In the genomic region with DNA sequence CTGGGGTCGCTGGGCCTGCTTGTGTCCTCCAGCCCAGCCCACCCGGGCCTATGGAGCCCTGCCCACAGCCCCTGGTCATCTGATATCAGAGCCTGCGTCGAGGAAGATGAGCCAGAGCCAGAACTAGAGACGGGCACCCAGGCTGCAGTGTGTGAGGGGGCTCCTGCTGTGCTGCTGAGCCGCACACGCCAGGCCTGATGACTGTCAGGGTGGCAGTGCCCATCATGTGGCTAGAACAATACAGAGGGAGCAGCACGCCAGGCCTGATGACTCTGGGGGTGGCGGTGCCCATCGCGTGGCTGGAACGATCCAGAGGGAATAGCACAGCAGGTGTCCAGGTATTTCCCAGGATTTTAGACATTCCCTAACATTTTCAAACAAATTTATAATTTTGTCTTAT, we compare ENCODE assay signal across 21 cellular contexts. TPM values are rescaled to one million over a fixed set of nuclear protein-coding genes. Genes with fewer than 3 reads are reported as not detected.
DNase-seq lines count a peak whose midpoint lies in the region; ATAC-seq and TF ChIP-seq lines count a peak whose summit lies in the region.
"Had no signal": no experiment of that assay in that cellular context is flagged by ENCODE, and none has a peak within 500 bp of the region (broad histone marks: within the 10 kb centered on the region; RNA-seq: fewer than 3 reads in every experiment).

No MANE protein-coding gene starts in this region.

- no peak overlapping the region for H2AFZ ChIP-seq in neuronal stem cell (ENCODE audit: low read length)
- H2AFZ ChIP-seq: GM23248 had no signal

- no peak overlapping the region for H2AK5ac ChIP-seq in neuronal stem cell (ENCODE audit: low read depth, low read length)

- no peaks in the 10 kb centered on the region for H3K36me3 Mint-ChIP-seq in natural killer cell treated with Interleukin-12 subunit alpha and Interleukin-12 subunit beta and Interleukin-15 and Interleukin-18, amount 100 ng/mL, for 72 hours
- H3K36me3 Mint-ChIP-seq in natural killer cell: no peaks in the 10 kb centered on the region
- H3K36me3 Mint-ChIP-seq in activated naive CD8-positive, alpha-beta T cell treated with anti-CD3 and anti-CD28 coated beads for 36 hours: no peaks in the 10 kb centered on the region
- H3K36me3 Mint-ChIP-seq: CD4-positive, CD25-positive, alpha-beta regulatory T cell; CD8-positive, alpha-beta T cell had no signal

- H2BK12ac ChIP-seq in neuronal stem cell (ENCODE audit: low read length): no peak overlapping the region

- intact Hi-C loops in Right ventricle myocardium inferior (cut with DNase I): no loop called here
- intact Hi-C loops in left cardiac atrium (cut with DNase I): no loop called here
- intact Hi-C loops in natural killer cell (cut with micrococcal nuclease): no loop called here

- ATAC-seq in Right ventricle myocardium inferior (no peak), left cardiac atrium (no peak), natural killer cell (no peak)
- ATAC-seq in natural killer cell treated with Interleukin-12 subunit alpha and Interleukin-12 subunit beta and Interleukin-15 and Interleukin-18, amount 100 ng/mL, for 72 hours: no peak
- ATAC-seq: CD8-positive, alpha-beta T cell; HCT116 had no signal

- no peak overlapping the region for H3K4me2 ChIP-seq in neuronal stem cell (ENCODE audit: insufficient read depth, low read length, poor library complexity, severe bottlenecking)
- H3K4me2 ChIP-seq: BLaER1 had no signal

- no peaks in the 10 kb centered on the region for H3K27me3 ChIP-seq in neuronal stem cell (ENCODE audit: control insufficient read depth in 3 of 3, insufficient read depth in 3 of 3, low read depth in 1 of 3, low read length in 3 of 3)
- H3K27me3 ChIP-seq: BLaER1 had no signal

- H3K79me1 ChIP-seq in neuronal stem cell (ENCODE audit: low read depth, low read length): no peaks in the 10 kb centered on the region

- no peaks in the 10 kb centered on the region for H3K4me1 Mint-ChIP-seq in natural killer cell treated with Interleukin-12 subunit alpha and Interleukin-12 subunit beta and Interleukin-15 and Interleukin-18, amount 100 ng/mL, for 72 hours (ENCODE audit: low read depth in 2 of 2)
- no peaks in the 10 kb centered on the region for H3K4me1 Mint-ChIP-seq in natural killer cell
- H3K4me1 Mint-ChIP-seq in activated naive CD8-positive, alpha-beta T cell treated with anti-CD3 and anti-CD28 coated beads for 36 hours: no peaks in the 10 kb centered on the region
- H3K4me1 Mint-ChIP-seq: B cell had no signal

- H2BK15ac ChIP-seq in neuronal stem cell (ENCODE audit: low read length): no peak overlapping the region

- no peak overlapping the region for H4K8ac ChIP-seq in neuronal stem cell (ENCODE audit: low read depth, low read length)

- H3K9ac ChIP-seq in neuronal stem cell (ENCODE audit: low read depth, low read length, poor library complexity): no peak overlapping the region
- H3K9ac ChIP-seq: BLaER1, GM23248 had no signal

- H3K23ac ChIP-seq in neuronal stem cell (ENCODE audit: low read depth, low read length, poor library complexity): peak overlapping the region; percentile 68

- peak overlapping the region; percentile 14 for H3K14ac ChIP-seq in neuronal stem cell (ENCODE audit: low read length)

- H3K27ac ChIP-seq in neuronal stem cell (replicated peaks; ENCODE audit: low read length): no peak overlapping the region
- H3K27ac ChIP-seq: 22Rv1, BLaER1, C4-2B, GM23248 had no signal

- no peak overlapping the region for H2BK120ac ChIP-seq in neuronal stem cell (ENCODE audit: low read depth, low read length)

- no peak overlapping the region for H3K18ac ChIP-seq in neuronal stem cell (ENCODE audit: low read length)

- H3K9me3 ChIP-seq in neuronal stem cell (replicated peaks in 1 of 2; ENCODE audit: control insufficient read depth in 2 of 2, insufficient read depth in 1 of 2, low read depth in 1 of 2, low read length in 2 of 2): no peaks in the 10 kb centered on the region
- H3K9me3 ChIP-seq: BLaER1, Caco-2 had no signal

- no CpG with 5 or more reads among the region's 12 CpGs for WGBS in neuronal stem cell (ENCODE audit: extremely low coverage in 2 of 2, insufficient read length in 2 of 2, insufficient replicate concordance in 1 of 2), 2 donors

- H3K36me3 ChIP-seq in neuronal stem cell (replicated peaks in 1 of 2; ENCODE audit: control insufficient read depth in 2 of 2, insufficient read depth in 2 of 2, low read length in 2 of 2): peaks cover 5 to 31% of the 10 kb centered on the region in 2 donors

- DNase-seq in Right ventricle myocardium inferior (ENCODE audit: missing footprints): peak; percentile 42
- no peak for DNase-seq in left cardiac atrium
- DNase-seq in natural killer cell treated with Interleukin-12 subunit alpha and Interleukin-12 subunit beta and Interleukin-15 and Interleukin-18, amount 100 ng/mL, for 72 hours (ENCODE audit: low spot score): peak; percentile 32
- no peak for DNase-seq in natural killer cell
- DNase-seq in neuronal stem cell (ENCODE audit: low spot score): no peak
- DNase-seq in activated naive CD8-positive, alpha-beta T cell treated with anti-CD3 and anti-CD28 coated beads for 36 hours: no peak
- DNase-seq in activated CD4-positive, alpha-beta T cell treated with anti-CD3 and anti-CD28 coated beads for 48 hours: no peak
- DNase-seq: Caco-2; CD4-positive, CD25-positive, alpha-beta regulatory T cell; CD8-positive, alpha-beta T cell; DMS153; DND-41; GM23248; H9 had no signal

- H3K27me3 Mint-ChIP-seq in natural killer cell treated with Interleukin-12 subunit alpha and Interleukin-12 subunit beta and Interleukin-15 and Interleukin-18, amount 100 ng/mL, for 72 hours: peaks cover 2 to 22% of the 10 kb centered on the region in 2 donors
- H3K27me3 Mint-ChIP-seq in natural killer cell (ENCODE audit: low read depth in 2 of 2): peaks cover 0 to 3% of the 10 kb centered on the region in 2 donors
- H3K27me3 Mint-ChIP-seq in activated naive CD8-positive, alpha-beta T cell treated with anti-CD3 and anti-CD28 coated beads for 36 hours: no peaks in the 10 kb centered on the region

- H3K27ac Mint-ChIP-seq in natural killer cell treated with Interleukin-12 subunit alpha and Interleukin-12 subunit beta and Interleukin-15 and Interleukin-18, amount 100 ng/mL, for 72 hours: no peak overlapping the region
- H3K27ac Mint-ChIP-seq in natural killer cell: no peak overlapping the region
- no peak overlapping the region for H3K27ac Mint-ChIP-seq in activated naive CD8-positive, alpha-beta T cell treated with anti-CD3 and anti-CD28 coated beads for 36 hours
- H3K27ac Mint-ChIP-seq: B cell; CD4-positive, CD25-positive, alpha-beta regulatory T cell; CD8-positive, alpha-beta T cell; H9 had no signal

- no peak overlapping the region for H4K91ac ChIP-seq in neuronal stem cell (ENCODE audit: low read depth, low read length, poor library complexity)

- no peak overlapping the region for H3K4me3 Mint-ChIP-seq in natural killer cell treated with Interleukin-12 subunit alpha and Interleukin-12 subunit beta and Interleukin-15 and Interleukin-18, amount 100 ng/mL, for 72 hours
- H3K4me3 Mint-ChIP-seq in natural killer cell: no peak overlapping the region
- no peak overlapping the region for H3K4me3 Mint-ChIP-seq in activated naive CD8-positive, alpha-beta T cell treated with anti-CD3 and anti-CD28 coated beads for 36 hours
- H3K4me3 Mint-ChIP-seq: B cell; CD4-positive, CD25-positive, alpha-beta regulatory T cell; CD8-positive, alpha-beta T cell; H9 had no signal

- H2BK5ac ChIP-seq in neuronal stem cell (ENCODE audit: low read length): no peak overlapping the region

- H3K9me3 Mint-ChIP-seq in natural killer cell treated with Interleukin-12 subunit alpha and Interleukin-12 subunit beta and Interleukin-15 and Interleukin-18, amount 100 ng/mL, for 72 hours: no peaks in the 10 kb centered on the region
- H3K9me3 Mint-ChIP-seq in natural killer cell: no peaks in the 10 kb centered on the region
- H3K9me3 Mint-ChIP-seq in activated naive CD8-positive, alpha-beta T cell treated with anti-CD3 and anti-CD28 coated beads for 36 hours: no peaks in the 10 kb centered on the region
- H3K9me3 Mint-ChIP-seq: CD4-positive, CD25-positive, alpha-beta regulatory T cell; CD8-positive, alpha-beta T cell; H9 had no signal

- no peak for TF ChIP-seq CTCF in natural killer cell (IDR thresholded peaks at IDR 0.05)

- H3K4me1 ChIP-seq in neuronal stem cell (ENCODE audit: control insufficient read depth in 2 of 2, insufficient read depth in 1 of 2, low read depth in 1 of 2, low read length in 2 of 2): peaks cover 3 to 5% of the 10 kb centered on the region in 2 donors
- H3K4me1 ChIP-seq: Caco-2 had no signal

- no peak overlapping the region for H3K4ac ChIP-seq in neuronal stem cell (ENCODE audit: low read length)

- H3K4me3 ChIP-seq in neuronal stem cell (ENCODE audit: low read length in 2 of 2): no peak overlapping the region
- H3K4me3 ChIP-seq: BLaER1, GM23248 had no signal

RNA-seq across cellular contexts. Expression of a gene that starts 9.2 kb away (rescaled TPM):
- total RNA-seq in Right ventricle myocardium inferior: 74.9 TPM
- total RNA-seq in left cardiac atrium: 10 to 100 TPM; 16.5 to 35.9 TPM
- not detected for total RNA-seq in natural killer cell treated with Interleukin-12 subunit alpha and Interleukin-12 subunit beta and Interleukin-15 and Interleukin-18, amount 100 ng/mL, for 72 hours
- not detected for total RNA-seq in natural killer cell
- polyA plus RNA-seq in neuronal stem cell (2013, experiment 1 of 2): 0.03 TPM
- polyA plus RNA-seq in neuronal stem cell (2013, experiment 2 of 2): not detected
- under 1 TPM in 1 of 2 experiments, not detected in 1; 0.23 TPM for total RNA-seq in activated naive CD8-positive, alpha-beta T cell treated with anti-CD3 and anti-CD28 coated beads for 36 hours
- total RNA-seq: B cell; Caco-2; CD4-positive, CD25-positive, alpha-beta regulatory T cell; CD8-positive, alpha-beta T cell; GM23248; H1; H9 had no signal
- polyA plus RNA-seq: AG04450; CD4-positive, CD25-positive, alpha-beta regulatory T cell; GM23248; H1 had no signal

RNA-seq across cellular contexts. Expression of a gene that starts 35.8 kb away (rescaled TPM):
- total RNA-seq in Right ventricle myocardium inferior (9.4 TPM), left cardiac atrium (1 to 10 TPM; 7.8 to 9.6 TPM), natural killer cell (1 to 10 TPM; 4.4 to 6.2 (median 5.4) TPM)
- total RNA-seq in natural killer cell treated with Interleukin-12 subunit alpha and Interleukin-12 subunit beta and Interleukin-15 and Interleukin-18, amount 100 ng/mL, for 72 hours: 1 to 10 TPM; 4.3 to 9.1 TPM
- 5.2 TPM for polyA plus RNA-seq in neuronal stem cell (2013, experiment 1 of 2)
- 5.1 TPM for polyA plus RNA-seq in neuronal stem cell (2013, experiment 2 of 2)
- total RNA-seq in activated naive CD8-positive, alpha-beta T cell treated with anti-CD3 and anti-CD28 coated beads for 36 hours: 1 to 10 TPM; 5.3 to 5.9 TPM

RNA-seq across cellular contexts. Expression of a gene that starts 36.0 kb away (rescaled TPM):
- total RNA-seq in Right ventricle myocardium inferior (811 TPM), left cardiac atrium (100 to 1,000 TPM; 395 to 449 TPM), natural killer cell (100 to 1,000 TPM; 173 to 183 (median 173) TPM)
- 100 to 1,000 TPM; 121 to 130 TPM for total RNA-seq in natural killer cell treated with Interleukin-12 subunit alpha and Interleukin-12 subunit beta and Interleukin-15 and Interleukin-18, amount 100 ng/mL, for 72 hours
- 60.5 TPM for polyA plus RNA-seq in neuronal stem cell (2013, experiment 1 of 2)
- 67.5 TPM for polyA plus RNA-seq in neuronal stem cell (2013, experiment 2 of 2)
- total RNA-seq in activated naive CD8-positive, alpha-beta T cell treated with anti-CD3 and anti-CD28 coated beads for 36 hours: 100 to 1,000 TPM; 146 to 149 TPM

Comparison
In these comparisons a context has a peak if more than half of its experiments do, and no peak if none do; other contexts are left out.
1. DNase-seq: peak in Right ventricle myocardium inferior (single experiment) and natural killer cell treated with Interleukin-12 subunit alpha and Interleukin-12 subunit beta and Interleukin-15 and Interleukin-18, amount 100 ng/mL, for 72 hours (single experiment); none in left cardiac atrium (single experiment), natural killer cell (single experiment), neuronal stem cell (single experiment), activated naive CD8-positive, alpha-beta T cell treated with anti-CD3 and anti-CD28 coated beads for 36 hours (single experiment) and activated CD4-positive, alpha-beta T cell treated with anti-CD3 and anti-CD28 coated beads for 48 hours (single experiment).
2. RNA of a gene that starts 9.2 kb away (total RNA-seq): 74.9 TPM in Right ventricle myocardium inferior (single experiment) and 16.5 to 35.9 TPM in left cardiac atrium; 0.23 TPM in activated naive CD8-positive, alpha-beta T cell treated with anti-CD3 and anti-CD28 coated beads for 36 hours, not detected in natural killer cell treated with Interleukin-12 subunit alpha and Interleukin-12 subunit beta and Interleukin-15 and Interleukin-18, amount 100 ng/mL, for 72 hours and not detected in natural killer cell; every median in the first group is over 10 times any median in the second.